ENCODE assay signal across 24 cellular contexts in the genomic region with DNA sequence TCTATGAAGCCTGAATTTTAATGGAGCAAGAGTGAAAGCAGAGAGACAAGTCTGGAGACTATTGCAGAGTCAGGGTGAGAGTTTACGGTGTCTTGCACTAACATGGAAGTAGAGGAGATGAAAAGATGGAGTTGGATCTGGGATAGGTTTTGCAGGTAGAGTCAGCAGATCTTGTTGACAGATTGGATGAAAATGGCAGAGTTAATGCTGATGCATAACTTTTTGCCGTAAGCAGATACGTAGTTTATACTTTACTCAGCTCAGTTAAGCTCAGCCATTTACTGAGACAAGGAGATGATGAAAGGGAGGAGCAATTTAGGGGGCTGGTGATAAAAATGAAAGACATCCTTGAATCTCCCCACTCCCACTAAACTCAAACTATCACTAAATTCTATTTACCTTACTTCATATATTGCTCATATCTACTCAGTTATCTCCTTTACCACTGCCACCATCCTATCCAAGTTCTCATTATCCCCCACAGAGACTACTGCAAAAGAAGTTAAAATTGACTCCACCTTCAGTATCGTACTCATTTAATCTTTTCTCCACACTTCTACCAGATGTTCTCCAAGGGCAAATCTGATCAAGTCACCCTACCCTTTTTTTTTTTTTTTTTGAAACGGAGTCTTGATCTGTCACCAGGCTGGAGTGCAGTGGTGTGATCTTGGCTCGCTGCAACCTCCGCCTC.
"Had no signal": no experiment of that assay in that cellular context is flagged by ENCODE, and none has a peak within 500 bp of the region (broad histone marks: within the 10 kb centered on the region; RNA-seq: fewer than 3 reads in every experiment).

No MANE protein-coding gene starts in this region.

- ATAC-seq: activated CD8-positive, alpha-beta T cell treated with anti-CD3 and anti-CD28 coated beads, Interleukin-2, amount 10 ng/mL, durations not matched to agents 7 days and 5 days; WTC11 had no signal

- H3K27me3 ChIP-seq: adrenal gland, MG63, SJSA1 had no signal

- DNase-seq: activated CD4-positive, alpha-beta T cell treated with anti-CD3 and anti-CD28 coated beads for 48 hours; activated CD4-positive, alpha-beta T cell treated with anti-CD3 and anti-CD28 coated beads, Interleukin-2, amount 50 U/mL, for 4 hours; activated CD4-positive, CD25-positive, alpha-beta regulatory T cell treated with anti-CD3 and anti-CD28 coated beads, Interleukin-2, amount 50 U/mL, for 72 hours; activated CD8-positive, alpha-beta memory T cell treated with anti-CD3 and anti-CD28 coated beads, Interleukin-2, amount 50 U/mL, for 48 hours; activated CD8-positive, alpha-beta T cell treated with anti-CD3 and anti-CD28 coated beads, Interleukin-2, amount 10 ng/mL, durations not matched to agents 7 days and 5 days; activated naive CD4-positive, alpha-beta T cell treated with anti-CD3 and anti-CD28 coated beads, Interleukin-2, amount 50 U/mL, for 16 hours; activated naive CD8-positive, alpha-beta T cell treated with anti-CD3 and anti-CD28 coated beads, Interleukin-2, amount 10 ng/mL, durations not matched to agents 7 days and 5 days; activated T-cell treated with anti-CD3 and anti-CD28 coated beads, Interleukin-2, amount 50 U/mL, for 1 hour; adrenal gland; anterior cingulate cortex; cerebellar nuclear complex; MG63; MV-4-11; NCI-H1092 treated with DMSO at 0.1 percent for 48 hours; NCI-H1417 treated with DMSO at 0.1 percent for 48 hours; NCI-H187; NCI-H2081; NCI-H446; NCI-H524; SHP77 had no signal

- H3K9me3 ChIP-seq: adrenal gland, MG63, SJSA1 had no signal

- H3K36me3 ChIP-seq: adrenal gland, MG63, SJSA1 had no signal

- H3K4me3 ChIP-seq: adrenal gland, MG63, SJSA1 had no signal

- H3K4me1 ChIP-seq: adrenal gland, SJSA1 had no signal

- H3K27ac ChIP-seq: adrenal gland, SJSA1 had no signal

- FAIRE-seq: colon, RCC 7860 had no signal
